27 cellular contexts compared by ENCODE assay signal in the genomic region with DNA sequence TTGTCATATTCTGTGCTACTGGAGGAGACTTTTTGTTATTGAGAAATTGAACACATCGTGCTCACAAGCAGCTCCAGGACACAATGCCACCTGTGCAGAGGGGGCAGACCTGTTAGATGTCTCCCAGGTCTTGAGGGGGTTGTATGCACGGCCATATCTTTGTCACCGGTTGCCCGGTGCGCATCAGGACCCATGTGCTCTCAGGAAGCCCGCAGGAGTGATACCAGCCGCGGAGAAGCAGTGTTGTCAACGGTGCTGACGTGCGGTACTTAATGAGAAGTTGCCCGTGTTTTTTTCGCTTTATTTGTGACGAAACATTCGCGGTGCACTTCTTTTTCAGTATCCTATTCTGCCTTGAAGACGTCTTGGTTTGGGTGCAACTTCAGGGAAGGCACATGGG.
"Had no signal": no experiment of that assay in that cellular context is flagged by ENCODE, and none has a peak within 500 bp of the region (broad histone marks: within the 10 kb centered on the region; RNA-seq: fewer than 3 reads in every experiment).

No MANE protein-coding gene starts in this region.

- H3K4me1 Mint-ChIP-seq: brain, WTC11 had no signal

- H3K9me3 Mint-ChIP-seq: activated T-helper 1 cell treated with anti-CD3 and anti-CD28 coated beads, Interleukin-12 subunit alpha, Interleukin-12 subunit beta, Interleukin-2, Interleukin-4 antibody, amounts not matched to agents 30 ng/mL and 10 ng/mL and 1 ng/mL, durations not matched to agents 14 hours and 24 hours and 36 hours; T-helper 1 cell treated with Interleukin-12 subunit alpha and Interleukin-12 subunit beta and Interleukin-4 antibody, amounts not matched to agents 30 μg/mL and 1 μg/mL, for 36 hours; WTC11 had no signal

- H3K27me3 ChIP-seq: MG63 had no signal

- H3K36me3 Mint-ChIP-seq: activated naive CD8-positive, alpha-beta T cell; brain had no signal

- DNase-seq: activated CD4-positive, alpha-beta T cell treated with anti-CD3 and anti-CD28 coated beads for 48 hours; activated CD4-positive, alpha-beta T cell treated with anti-CD3 and anti-CD28 coated beads, Interleukin-2, amount 50 U/mL, for 4 hours; activated CD4-positive, CD25-positive, alpha-beta regulatory T cell treated with anti-CD3 and anti-CD28 coated beads, Interleukin-2, amount 50 U/mL, for 72 hours; activated CD8-positive, alpha-beta memory T cell treated with anti-CD3 and anti-CD28 coated beads, Interleukin-2, amount 50 U/mL, for 48 hours; activated CD8-positive, alpha-beta T cell treated with anti-CD3 and anti-CD28 coated beads, Interleukin-2, amount 10 ng/mL, durations not matched to agents 7 days and 5 days; activated effector memory CD4-positive, alpha-beta T cell treated with Interleukin-2 at 50 U/mL for 16 hours; activated naive CD4-positive, alpha-beta T cell treated with Interleukin-2 at 50 U/mL for 16 hours; activated T-cell treated with anti-CD3 and anti-CD28 coated beads, Interleukin-2, amount 50 U/mL, for 1 hour; amygdala; MG63; NCI-H1105; NCI-H1436; NCI-H1694 treated with DMSO at 0.1 percent for 48 hours; NCI-H2029 treated with DMSO at 0.1 percent for 48 hours; NCI-H510A treated with DMSO at 0.1 percent for 48 hours; NCI-H69; NK-92 treated with Interleukin-12 subunit alpha and Interleukin-12 subunit beta, amount 100 ng/mL, for 24 hours; PC-3; SHP77 treated with DMSO at 0.1 percent for 48 hours; T-helper 9 cell had no signal

- H3K4me3 ChIP-seq: MG63 had no signal

- FAIRE-seq: astrocyte, RCC 7860 had no signal

- H3K36me3 ChIP-seq: MG63 had no signal

- H3K9me3 ChIP-seq: MG63 had no signal

- H3K4me3 Mint-ChIP-seq: activated CD8-positive, alpha-beta T cell treated with anti-CD3 and anti-CD28 coated beads, Interleukin-2, amount 10 ng/mL, durations not matched to agents 7 days and 5 days; activated naive CD8-positive, alpha-beta T cell; activated T-helper 1 cell treated with anti-CD3 and anti-CD28 coated beads, Interleukin-12 subunit alpha, Interleukin-12 subunit beta, Interleukin-2, Interleukin-4 antibody, amounts not matched to agents 30 ng/mL and 10 ng/mL and 1 ng/mL, durations not matched to agents 14 hours and 24 hours and 36 hours; brain; T-helper 1 cell treated with Interleukin-12 subunit alpha and Interleukin-12 subunit beta and Interleukin-4 antibody, amounts not matched to agents 30 μg/mL and 1 μg/mL, for 36 hours; WTC11 had no signal

- ATAC-seq: activated CD8-positive, alpha-beta T cell treated with anti-CD3 and anti-CD28 coated beads, Interleukin-2, amount 10 ng/mL, durations not matched to agents 7 days and 5 days; PC-3; WTC11 had no signal

- H3K27ac Mint-ChIP-seq: activated CD8-positive, alpha-beta T cell treated with anti-CD3 and anti-CD28 coated beads, Interleukin-2, amount 10 ng/mL, durations not matched to agents 7 days and 5 days; activated naive CD8-positive, alpha-beta T cell; activated T-helper 1 cell treated with anti-CD3 and anti-CD28 coated beads, Interleukin-12 subunit alpha, Interleukin-12 subunit beta, Interleukin-2, Interleukin-4 antibody, amounts not matched to agents 30 ng/mL and 10 ng/mL and 1 ng/mL, durations not matched to agents 14 hours and 24 hours and 36 hours; brain; T-helper 1 cell treated with Interleukin-12 subunit alpha and Interleukin-12 subunit beta and Interleukin-4 antibody, amounts not matched to agents 30 μg/mL and 1 μg/mL, for 36 hours; WTC11 had no signal
